1 cellular context compared by ENCODE assay signal in the genomic region with DNA sequence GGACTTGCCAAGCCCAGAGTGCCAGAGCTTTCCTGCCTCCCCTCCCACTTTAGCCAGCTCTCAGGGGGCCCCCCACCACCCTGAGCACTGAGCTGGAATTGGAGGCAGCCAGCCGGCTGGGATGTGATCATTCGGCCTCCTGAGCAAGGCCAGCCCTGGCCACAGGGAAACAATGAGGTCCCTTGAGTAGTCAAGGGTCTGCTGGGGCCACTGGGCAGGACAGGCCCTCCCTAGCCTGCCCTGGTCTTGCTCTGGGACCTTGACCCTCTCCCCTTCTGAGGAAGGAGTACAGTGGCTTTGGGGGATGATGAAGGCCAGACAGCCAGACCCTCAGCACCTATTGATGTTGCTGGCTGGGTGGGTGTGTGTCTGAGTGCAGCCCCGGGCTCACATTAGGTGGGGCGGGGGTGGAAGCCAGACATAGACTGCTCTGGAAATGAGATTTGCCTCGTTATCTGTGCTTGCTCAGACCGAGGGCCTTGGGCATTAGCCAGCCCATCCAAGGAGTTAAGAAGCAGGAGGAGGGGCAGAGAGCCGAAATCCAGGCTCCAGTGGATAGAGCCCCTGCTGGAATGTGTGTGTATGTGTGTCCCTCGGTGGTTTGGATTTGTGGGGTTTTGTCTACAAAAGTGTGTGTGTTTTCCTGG.
TF ChIP-seq lines count a peak whose summit lies in the region.

No MANE protein-coding gene starts in this region.

TF ChIP-seq in GM23338, 12 proteins besides CTCF, POLR2A, EP300 and RAD21 (continued from another document):
- TF ChIP-seq ZNF114 (CRISPR knock-in tag; IDR thresholded peaks at IDR 0.05), result no peak
- TF ChIP-seq STAT1 (IDR thresholded peaks at IDR 0.05; ENCODE audit: unreplicated experiment), result no peak
- no peak for TF ChIP-seq POLR2AphosphoS5 (IDR thresholded peaks at IDR 0.05; ENCODE audit: low read depth)
- TF ChIP-seq EZH2 (IDR thresholded peaks at IDR 0.05; ENCODE audit: low read depth, unreplicated experiment), result no peak
